22 cellular contexts compared by ENCODE assay signal in the genomic region with DNA sequence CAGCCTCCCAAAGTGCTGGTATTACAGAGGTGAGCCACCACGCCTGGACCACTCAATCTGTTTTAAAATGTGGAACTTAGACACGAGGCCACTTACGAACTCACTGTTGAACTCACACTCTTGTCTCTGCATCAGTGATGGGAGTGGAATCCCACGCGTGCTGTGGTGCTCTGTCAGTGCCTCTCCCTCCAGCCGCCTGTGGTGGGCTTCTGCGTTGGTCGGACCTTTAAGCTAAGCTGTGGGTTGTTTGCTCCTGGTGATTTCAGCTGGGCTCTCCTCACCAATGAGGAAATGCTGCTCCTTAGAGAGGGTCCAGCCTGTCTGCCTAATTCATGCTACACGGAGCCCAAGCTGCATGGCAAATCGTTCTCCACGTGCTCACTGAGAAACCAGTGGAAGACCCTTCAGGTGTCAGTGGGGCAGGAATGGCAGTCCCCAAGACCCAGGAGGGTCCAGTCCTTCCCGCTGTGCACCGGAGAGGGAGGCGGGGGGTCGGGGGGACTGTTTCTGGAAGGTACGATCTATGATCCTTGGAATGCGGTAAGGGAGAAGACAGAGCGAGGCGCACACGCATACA.
"Had no signal": no experiment of that assay in that cellular context is flagged by ENCODE, and none has a peak within 500 bp of the region (broad histone marks: within the 10 kb centered on the region; RNA-seq: fewer than 3 reads in every experiment).

No MANE protein-coding gene starts in this region.

- H3K4me1 ChIP-seq: neural progenitor cell, psoas muscle had no signal

- H3K27me3 ChIP-seq: heart right ventricle, neural progenitor cell, tibial artery had no signal

- H3K9me3 ChIP-seq: heart right ventricle, psoas muscle, tibial artery had no signal

- H3K36me3 ChIP-seq: neural progenitor cell had no signal

- H3K27ac Mint-ChIP-seq: activated T-helper 1 cell treated with anti-CD3 and anti-CD28 coated beads, Interleukin-12 subunit alpha, Interleukin-12 subunit beta, Interleukin-2, Interleukin-4 antibody, amounts not matched to agents 30 ng/mL and 10 ng/mL and 1 ng/mL, durations not matched to agents 14 hours and 24 hours and 36 hours; mesothelial cell of epicardium; neural progenitor cell; stimulated activated effector memory CD8-positive, alpha-beta T cell treated with anti-CD3 and anti-CD28 coated beads, Interleukin-12 subunit alpha, Interleukin-12 subunit beta, amount 100 ng/mL, for 72 hours; stimulated activated naive CD8-positive, alpha-beta T cell treated with anti-CD3 and anti-CD28 coated beads, Interleukin-15, amount 100 ng/mL, for 72 hours; T-helper 2 cell treated with Interferon-gamma antibody and Interleukin-4, amounts not matched to agents 5 μg/mL and 100 μg/mL, for 36 hours had no signal

- H3K27ac ChIP-seq: neural progenitor cell, psoas muscle, skin epidermis, tibial artery, VCaP had no signal

- DNase-seq: activated CD4-positive, alpha-beta T cell treated with anti-CD3 and anti-CD28 coated beads for 1 hour; activated CD4-positive, alpha-beta T cell treated with anti-CD3 and anti-CD28 coated beads, Interleukin-2, amount 50 U/mL, for 1 hour; activated CD8-positive, alpha-beta T cell treated with anti-CD3 and anti-CD28 coated beads, Interleukin-2, amount 10 ng/mL, durations not matched to agents 7 days and 5 days; activated naive CD4-positive, alpha-beta T cell; amygdala; effector CD4-positive, alpha-beta T cell; foreskin fibroblast; heart right ventricle; islet precursor cell; stimulated activated CD4-positive, alpha-beta T cell treated with anti-CD3 and anti-CD28 coated beads, Interleukin-2, amount 100 ng/mL, for 24 hours; stimulated activated naive CD8-positive, alpha-beta T cell treated with anti-CD3 and anti-CD28 coated beads, Interleukin-15, amount 100 ng/mL, for 72 hours had no signal

- H3K27me3 Mint-ChIP-seq: naive thymus-derived CD8-positive, alpha-beta T cell; stimulated activated naive CD8-positive, alpha-beta T cell treated with anti-CD3 and anti-CD28 coated beads, Interleukin-15, amount 100 ng/mL, for 72 hours had no signal

- H3K9me3 Mint-ChIP-seq: activated T-helper 1 cell treated with anti-CD3 and anti-CD28 coated beads, Interleukin-12 subunit alpha, Interleukin-12 subunit beta, Interleukin-2, Interleukin-4 antibody, amounts not matched to agents 30 ng/mL and 10 ng/mL and 1 ng/mL, durations not matched to agents 14 hours and 24 hours and 36 hours; mesothelial cell of epicardium; naive thymus-derived CD8-positive, alpha-beta T cell; neural progenitor cell; stimulated activated effector memory CD8-positive, alpha-beta T cell treated with anti-CD3 and anti-CD28 coated beads, Interleukin-12 subunit alpha, Interleukin-12 subunit beta, amount 100 ng/mL, for 72 hours had no signal

- H3K4me3 ChIP-seq: heart right ventricle, lung, neural progenitor cell, psoas muscle, skin epidermis, tibial artery had no signal

- ATAC-seq: activated CD8-positive, alpha-beta T cell treated with anti-CD3 and anti-CD28 coated beads, Interleukin-2, amount 10 ng/mL, durations not matched to agents 7 days and 5 days; naive thymus-derived CD8-positive, alpha-beta T cell; psoas muscle; stimulated activated effector memory CD8-positive, alpha-beta T cell treated with anti-CD3 and anti-CD28 coated beads, Interleukin-12 subunit alpha, Interleukin-12 subunit beta, amount 100 ng/mL, for 72 hours; stimulated activated naive CD8-positive, alpha-beta T cell treated with anti-CD3 and anti-CD28 coated beads, Interleukin-15, amount 100 ng/mL, for 72 hours had no signal

- H3K4me3 Mint-ChIP-seq: activated CD8-positive, alpha-beta T cell treated with anti-CD3 and anti-CD28 coated beads, Interleukin-2, amount 10 ng/mL, durations not matched to agents 7 days and 5 days; activated T-helper 1 cell treated with anti-CD3 and anti-CD28 coated beads, Interleukin-12 subunit alpha, Interleukin-12 subunit beta, Interleukin-2, Interleukin-4 antibody, amounts not matched to agents 30 ng/mL and 10 ng/mL and 1 ng/mL, durations not matched to agents 14 hours and 24 hours and 36 hours; mesothelial cell of epicardium; naive thymus-derived CD8-positive, alpha-beta T cell; neural progenitor cell; stimulated activated effector memory CD8-positive, alpha-beta T cell treated with anti-CD3 and anti-CD28 coated beads, Interleukin-12 subunit alpha, Interleukin-12 subunit beta, amount 100 ng/mL, for 72 hours; stimulated activated naive CD8-positive, alpha-beta T cell treated with anti-CD3 and anti-CD28 coated beads, Interleukin-15, amount 100 ng/mL, for 72 hours; T-helper 2 cell treated with Interferon-gamma antibody and Interleukin-4, amounts not matched to agents 5 μg/mL and 100 μg/mL, for 36 hours had no signal

- H3K4me1 Mint-ChIP-seq: neural progenitor cell; stimulated activated naive CD8-positive, alpha-beta T cell treated with anti-CD3 and anti-CD28 coated beads, Interleukin-15, amount 100 ng/mL, for 72 hours had no signal
